ENCODE assay signal across 8 cellular contexts in genomic region chr22:50563410-50564160, GRCh38. TPM values are rescaled to one million over a fixed set of nuclear protein-coding genes. Genes with fewer than 3 reads are reported as not detected.
DNase-seq lines count a peak whose midpoint lies in the region; TF ChIP-seq lines count a peak whose summit lies in the region.

No MANE protein-coding gene starts in this region.

- DNase-seq in choroid plexus epithelial cell (ENCODE audit: low read depth) = no peak
- peak; percentile 55 for DNase-seq in midbrain (lab: John Stamatoyannopoulos, UW)
- no peak for DNase-seq in NCI-H2107 (lab: John Stamatoyannopoulos, UW)
- DNase-seq in retina = no peak
- DNase-seq in NCI-H774 (lab: John Stamatoyannopoulos, UW) = no peak
- no peak for DNase-seq in DMS53 treated with DMSO at 0.1 percent for 48 hours (lab: John Stamatoyannopoulos, UW; ENCODE audit: unreplicated experiment)

- no peak overlapping the region; the same call in 1 of the 2 replicates for H3K9ac ChIP-seq in HUES64 (ENCODE audit: low read depth, low read length)

- H3K4me3 ChIP-seq in ACC112 (ENCODE audit: low read depth, low read length) (peak overlapping the region; percentile 84), HUES64 (ENCODE audit: low read length) (peak overlapping the region; percentile 66), choroid plexus epithelial cell (ENCODE audit: low read depth, low read length) (peak overlapping the region; percentile 60)

- TF ChIP-seq CTCF in choroid plexus epithelial cell (conservative IDR thresholded peaks at IDR 0.05; ENCODE audit: low read depth, low read length) = no peak

- H3K36me3 ChIP-seq in ACC112 (ENCODE audit: insufficient read depth, low read length) = no peaks in the 10 kb centered on the region
- H3K36me3 ChIP-seq in HUES64 (ENCODE audit: insufficient read depth, low read length) = peaks cover 3% of the 10 kb centered on the region; the same call in 1 of the 2 replicates

- WGBS in HUES64 = 37% methylated on average over 17 of the region's 17 CpGs

- H3K9me3 ChIP-seq in HUES64 (ENCODE audit: insufficient read depth, low read depth, low read length) = no peaks in the 10 kb centered on the region

- H3K27me3 ChIP-seq in ACC112 (ENCODE audit: insufficient read depth, low read length) = no peaks in the 10 kb centered on the region
- peaks cover 21% of the 10 kb centered on the region for H3K27me3 ChIP-seq in HUES64 (ENCODE audit: insufficient read depth, low read length)

- H3K79me2 ChIP-seq in ACC112 (ENCODE audit: control insufficient read depth, insufficient read depth, low read length, unreplicated experiment) = no peaks in the 10 kb centered on the region

- H3K27ac ChIP-seq in ACC112 (ENCODE audit: low read depth, low read length) (no peak overlapping the region), HUES64 (ENCODE audit: low read depth, low read length) (no peak overlapping the region)

- H2AFZ ChIP-seq in ACC112 (ENCODE audit: low read length, unreplicated experiment) = peak overlapping the region; percentile 32

- no peaks in the 10 kb centered on the region for H3K4me1 ChIP-seq in ACC112 (ENCODE audit: control insufficient read depth, insufficient read depth, low read length, unreplicated experiment)
- no peaks in the 10 kb centered on the region for H3K4me1 ChIP-seq in HUES64 (ENCODE audit: insufficient read depth, low read length)

RNA-seq across cellular contexts. Expression of gene SYCE3, which starts 0.9 kb away (rescaled TPM):
- polyA plus RNA-seq in HUES64 (2013, experiment 1 of 2) = not detected
- polyA plus RNA-seq in HUES64 (2013, experiment 2 of 2) = not detected

RNA-seq across cellular contexts. Expression of gene CPT1B, which starts 14.6 kb away (rescaled TPM):
- 22.8 TPM for polyA plus RNA-seq in HUES64 (2013, experiment 1 of 2)
- polyA plus RNA-seq in HUES64 (2013, experiment 2 of 2) = 17.6 TPM

RNA-seq across cellular contexts. Expression of gene KLHDC7B, which starts 17.9 kb away (rescaled TPM):
- not detected for polyA plus RNA-seq in HUES64 (2013, experiment 1 of 2)
- not detected for polyA plus RNA-seq in HUES64 (2013, experiment 2 of 2)

RNA-seq across cellular contexts. Expression of gene CHKB, which starts 19.1 kb away (rescaled TPM):
- polyA plus RNA-seq in HUES64 (2013, experiment 1 of 2) = 35.6 TPM
- 32.7 TPM for polyA plus RNA-seq in HUES64 (2013, experiment 2 of 2)

RNA-seq across cellular contexts. Expression of gene TYMP, which starts 33.8 kb away (rescaled TPM):
- polyA plus RNA-seq in HUES64 (2013, experiment 1 of 2) = 0.30 TPM
- polyA plus RNA-seq in HUES64 (2013, experiment 2 of 2) = 0.76 TPM
